11 cellular contexts compared by ENCODE assay signal in genomic region chr10:118436742-118437141, GRCh38.
"Had no signal": no experiment of that assay in that cellular context is flagged by ENCODE, and none has a peak within 500 bp of the region (broad histone marks: within the 10 kb centered on the region; RNA-seq: fewer than 3 reads in every experiment).

No MANE protein-coding gene starts in this region.

- H3K9me3 ChIP-seq: HAP-1 had no signal

- H3K4me1 ChIP-seq: HAP-1 had no signal

- H3K9ac ChIP-seq: GM23248 had no signal

- H3K27ac ChIP-seq: GM23248 had no signal

- ATAC-seq: GM23338, HCT116 had no signal

- H3K36me3 ChIP-seq: HAP-1 had no signal

- H2AFZ ChIP-seq: GM23248, GM23338 had no signal

- FAIRE-seq: H1, H54 had no signal

- DNase-seq: GM23248, GOT3, H7, H9, HCEC 1CT, HFFc6 had no signal

- H3K4me3 ChIP-seq: GM23248, GM23338, HAP-1 had no signal

- H3K4me2 ChIP-seq: GM23338 had no signal
